Comparison of ENCODE assay signal across 31 cellular contexts in the genomic region with DNA sequence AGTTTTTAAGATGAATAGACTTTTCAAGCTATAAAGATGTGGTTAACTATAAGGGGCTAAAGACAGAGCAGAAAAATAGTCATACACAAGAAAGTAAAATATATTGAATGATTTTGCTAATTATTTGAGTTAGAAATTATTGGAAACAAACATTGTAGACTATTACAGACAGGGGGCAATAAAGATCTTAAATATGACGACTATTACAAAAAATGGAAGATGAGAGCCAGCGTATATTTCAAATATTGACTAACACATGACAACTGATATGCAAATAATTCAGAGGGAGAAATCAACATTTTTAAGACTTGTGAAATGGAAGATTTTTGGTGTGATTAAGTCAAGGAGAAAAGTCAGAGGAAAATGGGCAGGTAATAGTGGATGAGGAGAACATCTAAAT.
"Had no signal": no experiment of that assay in that cellular context is flagged by ENCODE, and none has a peak within 500 bp of the region (broad histone marks: within the 10 kb centered on the region; RNA-seq: fewer than 3 reads in every experiment).

No MANE protein-coding gene starts in this region.

- FAIRE-seq: astrocyte, bronchial epithelial cell, RCC 7860 had no signal

- H3K4me1 ChIP-seq: adrenal gland had no signal

- ATAC-seq: activated T-cell treated with anti-CD3 and anti-CD28 coated beads, Interleukin-2, amount 50 U/mL, for 72 hours; activated T-helper 17 cell treated with anti-CD3 and anti-CD28 coated beads, Interleukin-2, amount 50 U/mL, for 72 hours; Right ventricle myocardium inferior had no signal

- H3K27me3 ChIP-seq: adrenal gland had no signal

- H3K27me3 Mint-ChIP-seq: activated CD4-positive, alpha-beta memory T cell treated with anti-CD3 and anti-CD28 coated beads, Interleukin-2, amount 10 ng/mL, durations not matched to agents 7 days and 5 days; activated naive CD4-positive, alpha-beta T cell treated with anti-CD3 and anti-CD28 coated beads, Interleukin-2, amount 50 U/mL, for 24 hours; activated T-helper 17 cell treated with anti-CD3 and anti-CD28 coated beads, Interleukin-2, amount 50 U/mL, for 72 hours; brain had no signal

- H3K9me3 Mint-ChIP-seq: activated naive CD4-positive, alpha-beta T cell treated with anti-CD3 and anti-CD28 coated beads, Interleukin-2, amount 50 U/mL, for 24 hours had no signal

- DNase-seq: activated CD4-positive, alpha-beta memory T cell treated with anti-CD3 and anti-CD28 coated beads, Interleukin-2, amount 10 ng/mL, durations not matched to agents 7 days and 5 days; activated CD4-positive, alpha-beta T cell treated with anti-CD3 and anti-CD28 coated beads for 1 hour; activated CD4-positive, alpha-beta T cell treated with anti-CD3 and anti-CD28 coated beads for 48 hours; activated CD4-positive, CD25-positive, alpha-beta regulatory T cell; activated effector memory CD4-positive, alpha-beta T cell treated with anti-CD3 and anti-CD28 coated beads, Interleukin-2, amount 50 U/mL, for 16 hours; activated naive CD4-positive, alpha-beta T cell; activated T-cell treated with anti-CD3 and anti-CD28 coated beads, Interleukin-2, amount 50 U/mL, for 1 hour; activated T-cell treated with anti-CD3 and anti-CD28 coated beads, Interleukin-2, amount 50 U/mL, for 72 hours; adrenal gland; caudate nucleus; cerebellar nuclear complex; NCI-H1105; NCI-H1417 treated with DMSO at 0.1 percent for 48 hours; NCI-H187 treated with DMSO at 0.1 percent for 48 hours; NCI-H2081; NCI-H2227 treated with DMSO at 0.1 percent for 48 hours; NCI-H446; NCI-H526 treated with DMSO at 0.1 percent for 48 hours; NK-92 treated with Interleukin-12 subunit alpha and Interleukin-12 subunit beta, amount 100 ng/mL, for 24 hours; PC-9; SIG-M5; T1000 had no signal

- H3K4me3 ChIP-seq: adrenal gland, PC-9 had no signal

- H2AFZ ChIP-seq: PC-9 had no signal

- H3K27ac ChIP-seq: adrenal gland, PC-9, RWPE1, WERI-Rb-1 had no signal

- H3K27ac Mint-ChIP-seq: activated CD4-positive, alpha-beta memory T cell treated with anti-CD3 and anti-CD28 coated beads, Interleukin-2, amount 10 ng/mL, durations not matched to agents 7 days and 5 days; activated naive CD4-positive, alpha-beta T cell treated with anti-CD3 and anti-CD28 coated beads, Interleukin-2, amount 50 U/mL, for 24 hours; activated T-cell treated with anti-CD3 and anti-CD28 coated beads, Interleukin-2, amount 50 U/mL, for 72 hours; activated T-helper 17 cell treated with anti-CD3 and anti-CD28 coated beads, Interleukin-2, amount 50 U/mL, for 72 hours; brain had no signal

- H3K36me3 ChIP-seq: adrenal gland, WERI-Rb-1 had no signal

- H3K4me1 Mint-ChIP-seq: activated CD4-positive, alpha-beta memory T cell treated with anti-CD3 and anti-CD28 coated beads, Interleukin-2, amount 10 ng/mL, durations not matched to agents 7 days and 5 days; activated naive CD4-positive, alpha-beta T cell treated with anti-CD3 and anti-CD28 coated beads, Interleukin-2, amount 50 U/mL, for 24 hours; activated T-helper 17 cell treated with anti-CD3 and anti-CD28 coated beads, Interleukin-2, amount 50 U/mL, for 72 hours; brain had no signal

- H3K9me3 ChIP-seq: adrenal gland had no signal

- H3K4me2 ChIP-seq: PC-9 had no signal

- H3K4me3 Mint-ChIP-seq: activated CD4-positive, alpha-beta memory T cell treated with anti-CD3 and anti-CD28 coated beads, Interleukin-2, amount 10 ng/mL, durations not matched to agents 7 days and 5 days; activated naive CD4-positive, alpha-beta T cell treated with anti-CD3 and anti-CD28 coated beads, Interleukin-2, amount 50 U/mL, for 24 hours; activated T-cell treated with anti-CD3 and anti-CD28 coated beads, Interleukin-2, amount 50 U/mL, for 72 hours; activated T-helper 17 cell treated with anti-CD3 and anti-CD28 coated beads, Interleukin-2, amount 50 U/mL, for 72 hours; brain had no signal

- H3K36me3 Mint-ChIP-seq: activated naive CD4-positive, alpha-beta T cell treated with anti-CD3 and anti-CD28 coated beads, Interleukin-2, amount 50 U/mL, for 24 hours; brain had no signal
